ENCODE assay signal across 26 cellular contexts in the genomic region with DNA sequence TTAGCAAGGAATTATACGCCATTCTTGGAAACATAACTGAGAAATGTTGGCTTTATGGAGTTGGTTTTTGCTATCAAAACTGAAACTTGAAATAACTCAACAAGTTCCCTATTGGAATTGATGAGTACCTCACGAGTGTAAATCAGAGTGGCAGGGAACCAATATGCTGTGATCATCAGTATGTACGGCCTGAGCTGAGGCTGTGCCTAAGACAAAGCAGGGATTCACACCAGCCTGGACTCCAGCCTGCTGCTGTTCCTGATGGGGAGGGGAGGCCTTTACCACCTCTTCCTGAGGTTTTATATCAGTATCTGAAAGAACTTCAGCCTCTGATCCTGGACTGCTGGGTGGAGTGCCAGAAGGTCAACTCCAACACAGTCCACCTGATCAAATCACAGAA.
"Had no signal": no experiment of that assay in that cellular context is flagged by ENCODE, and none has a peak within 500 bp of the region (broad histone marks: within the 10 kb centered on the region; RNA-seq: fewer than 3 reads in every experiment).

No MANE protein-coding gene starts in this region.

- H3K4me3 ChIP-seq: ascending aorta, breast epithelium, cardiac muscle cell, colonic mucosa, gastrocnemius medialis had no signal

- DNase-seq: activated CD4-positive, alpha-beta memory T cell treated with anti-CD3 and anti-CD28 coated beads, Interleukin-2, amount 10 ng/mL, durations not matched to agents 7 days and 5 days; activated CD4-positive, alpha-beta T cell treated with anti-CD3 and anti-CD28 coated beads for 1 hour; activated CD4-positive, alpha-beta T cell treated with anti-CD3 and anti-CD28 coated beads for 4 hours; activated CD4-positive, alpha-beta T cell treated with anti-CD3 and anti-CD28 coated beads, Interleukin-2, amount 10 ng/mL, durations not matched to agents 7 days and 5 days; activated CD4-positive, alpha-beta T cell treated with anti-CD3 and anti-CD28 coated beads, Interleukin-2, amount 50 U/mL, for 4 hours; activated CD4-positive, CD25-positive, alpha-beta regulatory T cell; activated CD8-positive, alpha-beta memory T cell treated with anti-CD3 and anti-CD28 coated beads, Interleukin-2, amount 50 U/mL, for 48 hours; activated gamma-delta T cell; activated naive CD4-positive, alpha-beta T cell; activated naive CD4-positive, alpha-beta T cell treated with anti-CD3 and anti-CD28 coated beads, Interleukin-2, amount 10 ng/mL, durations not matched to agents 7 days and 5 days; activated naive CD8-positive, alpha-beta T cell treated with anti-CD3 and anti-CD28 coated beads, Interleukin-2, amount 10 ng/mL, durations not matched to agents 7 days and 5 days; activated T-cell treated with anti-CD3 and anti-CD28 coated beads for 4 hours; activated T-cell treated with anti-CD3 and anti-CD28 coated beads, Interleukin-2, amount 50 U/mL, for 24 hours; activated T-cell treated with anti-CD3 and anti-CD28 coated beads, Interleukin-2, amount 50 U/mL, for 72 hours; central memory CD4-positive, alpha-beta T cell; cerebellar nuclear complex; colonic mucosa; effector memory CD4-positive, alpha-beta T cell; endodermal cell; foreskin fibroblast; gastrocnemius medialis; T-helper 2 cell had no signal

- H3K27ac ChIP-seq: ascending aorta, breast epithelium, cardiac muscle cell, colonic mucosa, dorsolateral prefrontal cortex, gastrocnemius medialis had no signal
